ENCODE assay signal across 32 cellular contexts in the genomic region with DNA sequence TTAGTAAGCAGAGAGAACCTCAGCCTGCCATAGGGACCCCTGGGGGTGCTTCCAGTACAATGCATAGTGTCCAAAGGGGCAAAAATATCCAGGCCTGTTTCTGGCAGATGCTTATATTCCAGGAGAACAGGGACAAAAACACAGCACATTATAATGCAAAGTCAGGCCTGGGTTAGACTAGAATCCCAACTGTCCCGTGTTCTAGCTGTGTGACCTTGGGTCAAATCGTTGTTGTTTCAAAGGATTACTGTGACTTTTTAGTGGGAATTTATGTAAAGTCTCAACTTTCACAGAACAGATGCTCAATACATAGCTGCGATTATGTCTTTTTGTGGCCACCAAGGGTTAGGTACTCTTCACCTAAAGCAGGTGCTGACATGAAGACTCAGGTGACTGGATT.
"Had no signal": no experiment of that assay in that cellular context is flagged by ENCODE, and none has a peak within 500 bp of the region (broad histone marks: within the 10 kb centered on the region; RNA-seq: fewer than 3 reads in every experiment).

No MANE protein-coding gene starts in this region.

- H3K4me1 ChIP-seq: Peyer's patch, SJSA1 had no signal

- H3K4me3 Mint-ChIP-seq: activated CD4-positive, alpha-beta T cell treated with anti-CD3 and anti-CD28 coated beads, Interleukin-2, amount 10 ng/mL, durations not matched to agents 24 days and 14 days; activated CD8-positive, alpha-beta T cell treated with anti-CD3 and anti-CD28 coated beads, Interleukin-2, amount 10 ng/mL, durations not matched to agents 7 days and 5 days; activated naive CD4-positive, alpha-beta T cell treated with anti-CD3 and anti-CD28 coated beads, Interleukin-2, amount 10 ng/mL, durations not matched to agents 7 days and 5 days; activated naive CD8-positive, alpha-beta T cell; activated naive CD8-positive, alpha-beta T cell treated with anti-CD3 and anti-CD28 coated beads, Interleukin-2, amount 50 U/mL, for 24 hours; activated T-cell treated with anti-CD3 and anti-CD28 coated beads, Interleukin-2, amount 50 U/mL, for 24 hours; brain; T-helper 1 cell treated with Interleukin-12 subunit alpha and Interleukin-12 subunit beta and Interleukin-4 antibody, amounts not matched to agents 30 μg/mL and 1 μg/mL, for 36 hours; T-helper 2 cell treated with Interferon-gamma antibody and Interleukin-4, amounts not matched to agents 5 μg/mL and 100 μg/mL, for 36 hours had no signal

- H3K9me3 ChIP-seq: SJSA1, SK-N-SH had no signal

- H3K27me3 ChIP-seq: MG63, Peyer's patch, SJSA1 had no signal

- H3K4me1 Mint-ChIP-seq: activated naive CD4-positive, alpha-beta T cell treated with anti-CD3 and anti-CD28 coated beads, Interleukin-2, amount 10 ng/mL, durations not matched to agents 7 days and 5 days; activated naive CD8-positive, alpha-beta T cell treated with anti-CD3 and anti-CD28 coated beads, Interleukin-2, amount 50 U/mL, for 24 hours had no signal

- H3K27me3 Mint-ChIP-seq: activated CD4-positive, alpha-beta T cell treated with anti-CD3 and anti-CD28 coated beads, Interleukin-2, amount 10 ng/mL, durations not matched to agents 24 days and 14 days; activated naive CD4-positive, alpha-beta T cell treated with anti-CD3 and anti-CD28 coated beads, Interleukin-2, amount 10 ng/mL, durations not matched to agents 7 days and 5 days; activated naive CD8-positive, alpha-beta T cell; activated naive CD8-positive, alpha-beta T cell treated with anti-CD3 and anti-CD28 coated beads, Interleukin-2, amount 50 U/mL, for 24 hours; activated T-cell treated with anti-CD3 and anti-CD28 coated beads, Interleukin-2, amount 50 U/mL, for 24 hours; brain; IgD-negative memory B cell had no signal

- H3K27ac Mint-ChIP-seq: activated CD4-positive, alpha-beta T cell treated with anti-CD3 and anti-CD28 coated beads, Interleukin-2, amount 10 ng/mL, durations not matched to agents 24 days and 14 days; activated CD8-positive, alpha-beta T cell treated with anti-CD3 and anti-CD28 coated beads, Interleukin-2, amount 10 ng/mL, durations not matched to agents 7 days and 5 days; activated naive CD4-positive, alpha-beta T cell treated with anti-CD3 and anti-CD28 coated beads, Interleukin-2, amount 10 ng/mL, durations not matched to agents 7 days and 5 days; activated naive CD8-positive, alpha-beta T cell; activated naive CD8-positive, alpha-beta T cell treated with anti-CD3 and anti-CD28 coated beads, Interleukin-2, amount 50 U/mL, for 24 hours; activated T-cell treated with anti-CD3 and anti-CD28 coated beads, Interleukin-2, amount 50 U/mL, for 24 hours; brain; IgD-negative memory B cell; T-helper 1 cell treated with Interleukin-12 subunit alpha and Interleukin-12 subunit beta and Interleukin-4 antibody, amounts not matched to agents 30 μg/mL and 1 μg/mL, for 36 hours had no signal

- DNase-seq: activated CD4-positive, alpha-beta T cell treated with anti-CD3 and anti-CD28 coated beads, Interleukin-2, amount 10 ng/mL, durations not matched to agents 24 days and 14 days; activated CD4-positive, alpha-beta T cell treated with anti-CD3 and anti-CD28 coated beads, Interleukin-2, amount 50 U/mL, for 4 hours; activated CD8-positive, alpha-beta T cell treated with anti-CD3 and anti-CD28 coated beads, Interleukin-2, amount 10 ng/mL, durations not matched to agents 7 days and 5 days; activated gamma-delta T cell treated with Interleukin-2 at 50 U/mL for 16 hours; activated naive CD4-positive, alpha-beta T cell treated with anti-CD3 and anti-CD28 coated beads, Interleukin-2, amount 10 ng/mL, durations not matched to agents 7 days and 5 days; activated naive CD8-positive, alpha-beta T cell treated with anti-CD3 and anti-CD28 coated beads, Interleukin-2, amount 50 U/mL, for 24 hours; activated T-cell treated with anti-CD3 and anti-CD28 coated beads, Interleukin-2, amount 50 U/mL, for 24 hours; anterior cingulate cortex; caudate nucleus; Kasumi-1; KBM-7; MG63; NCI-H1048; NCI-H1105 treated with DMSO at 0.1 percent for 48 hours; NCI-H1436; NCI-H1694; NCI-H1930; NCI-H2081 treated with DMSO at 0.1 percent for 48 hours; NCI-H226; NCI-H446 treated with DMSO at 0.1 percent for 48 hours; NCI-H524; NCI-H69; Peyer's patch; RPMI8226; SHP77 treated with DMSO at 0.1 percent for 48 hours; SK-N-SH had no signal

- H3K9ac ChIP-seq: SK-N-SH had no signal

- H3K4me2 ChIP-seq: SK-N-SH had no signal

- H3K9me2 ChIP-seq: SK-N-SH had no signal

- H3K27ac ChIP-seq: Peyer's patch, SJSA1 had no signal

- H3K4me3 ChIP-seq: MG63, Peyer's patch, SJSA1 had no signal

- H3K36me3 ChIP-seq: MG63, Peyer's patch, SJSA1 had no signal
